8 cellular contexts compared by ENCODE assay signal in genomic region chr1:150813028-150813707, GRCh38. TPM values are rescaled to one million over a fixed set of nuclear protein-coding genes. Genes with fewer than 3 reads are reported as not detected.
DNase-seq lines count a peak whose midpoint lies in the region; ATAC-seq and TF ChIP-seq lines count a peak whose summit lies in the region.

No MANE protein-coding gene starts in this region.

- TF ChIP-seq EP300 in Ishikawa (IDR thresholded peaks at IDR 0.05; ENCODE audit: borderline replicate concordance), result no peak

- TF ChIP-seq RAD21 in Ishikawa (IDR thresholded peaks at IDR 0.05; ENCODE audit: low read depth), result peak; percentile 71

- ATAC-seq in HG03469 (IDR thresholded peaks at IDR 0.05; ENCODE audit: unreplicated experiment) (no peak), GM18861 (IDR thresholded peaks at IDR 0.05; ENCODE audit: unreplicated experiment) (no peak), GM21515 (IDR thresholded peaks at IDR 0.05; ENCODE audit: unreplicated experiment) (no peak)

- no peak overlapping the region for H3K27ac ChIP-seq in epithelial cell of prostate

- DNase-seq in ELF-1 (ENCODE audit: low read depth, low spot score), result peak; percentile 66
- DNase-seq in RKO (ENCODE audit: low spot score), result peak; percentile 77
- peak; percentile 24 for DNase-seq in epithelial cell of prostate (ENCODE audit: low read depth, low spot score)
- peak; percentile 47 for DNase-seq in myocyte (ENCODE audit: low read depth)

TF ChIP-seq in Ishikawa, 13 proteins besides CTCF, POLR2A, EP300 and RAD21:
- TF ChIP-seq REST (IDR thresholded peaks at IDR 0.05; ENCODE audit: low read depth) (no peak), EGR1 (IDR thresholded peaks at IDR 0.05) (no peak), CEBPB (IDR thresholded peaks at IDR 0.05) (no peak), NFIC (IDR thresholded peaks at IDR 0.05) (no peak), FOXM1 (IDR thresholded peaks at IDR 0.05; ENCODE audit: borderline replicate concordance, low read depth) (no peak), ZBTB7A (IDR thresholded peaks at IDR 0.05; ENCODE audit: low read depth) (no peak), MAX (IDR thresholded peaks at IDR 0.05) (no peak)

RNA-seq across cellular contexts. Expression of gene CTSK, which starts 5.1 kb away (rescaled TPM):
- 2.6 and 3.0 TPM in 2 replicates for total RNA-seq in myocyte
- polyA plus RNA-seq in myocyte (2012), result 6.7 TPM

RNA-seq across cellular contexts. Expression of gene CTSS, which starts 47.6 kb away (rescaled TPM):
- 2.6 and 3.8 TPM in 2 replicates for total RNA-seq in myocyte
- polyA plus RNA-seq in myocyte (2012), result 1.0 TPM

Comparison
In these comparisons a context has a peak if more than half of its experiments do, and no peak if none do; other contexts are left out.
1. DNase-seq: peak in every context shown above with its lines; median percentile 77 in RKO; 66 in ELF-1; 47 in myocyte; 24 in epithelial cell of prostate.